10 cellular contexts compared by ENCODE assay signal in genomic region chr1:178057863-178058576, GRCh38. TPM values are rescaled to one million over a fixed set of nuclear protein-coding genes. Genes with fewer than 3 reads are reported as not detected.
DNase-seq lines count a peak whose midpoint lies in the region; ATAC-seq and TF ChIP-seq lines count a peak whose summit lies in the region.
"Had no signal": no experiment of that assay in that cellular context is flagged by ENCODE, and none has a peak within 500 bp of the region (broad histone marks: within the 10 kb centered on the region; RNA-seq: fewer than 3 reads in every experiment).

No MANE protein-coding gene starts in this region.

- no peak for ATAC-seq in HG03565 (IDR thresholded peaks at IDR 0.05; ENCODE audit: unreplicated experiment)

- H3K27ac ChIP-seq in mammary epithelial cell (ENCODE audit: insufficient read depth, low read depth, low read length) (peak overlapping the region; percentile 9), smooth muscle cell (ENCODE audit: low read depth) (peak overlapping the region; percentile 84)

- H3F3A ChIP-seq in smooth muscle cell (ENCODE audit: low read depth) = no peaks in the 10 kb centered on the region

- CTCF ChIA-PET in mammary epithelial cell (lab: Charles Lee; ENCODE audit: low non-redundant PET) = no interaction called here

- H3K36me3 ChIP-seq in mammary epithelial cell (ENCODE audit: insufficient read depth, low read length) (no peaks in the 10 kb centered on the region), smooth muscle cell (ENCODE audit: low read depth) (no peaks in the 10 kb centered on the region)

- H3K27me3 ChIP-seq in mammary epithelial cell (ENCODE audit: insufficient read depth, low read length) (no peaks in the 10 kb centered on the region), smooth muscle cell (ENCODE audit: low read depth) (no peaks in the 10 kb centered on the region)

- no peaks in the 10 kb centered on the region for H4K20me1 ChIP-seq in mammary epithelial cell (ENCODE audit: insufficient read depth, low read length)
- no peaks in the 10 kb centered on the region for H4K20me1 ChIP-seq in smooth muscle cell (ENCODE audit: low read depth)

- H3K4me3 ChIP-seq in mammary epithelial cell (replicated peaks in 1 of 3; ENCODE audit: insufficient read depth in 1 of 3, low read depth in 2 of 3, low read length in 3 of 3) (no peak overlapping the region), smooth muscle cell (no peak overlapping the region)

- no peak overlapping the region for H3K4me2 ChIP-seq in mammary epithelial cell (ENCODE audit: insufficient read depth, low read depth, low read length)
- peak overlapping the region; percentile 47 for H3K4me2 ChIP-seq in smooth muscle cell

- intact Hi-C loops in mammary epithelial cell (cut with micrococcal nuclease) = no loop called here

- H3K4me1 ChIP-seq in mammary epithelial cell (ENCODE audit: insufficient read depth, low read length) (peaks cover 46% of the 10 kb centered on the region), smooth muscle cell (ENCODE audit: low read depth) (peaks cover 22% of the 10 kb centered on the region)

- 79% methylated on average over 6 of the region's 8 CpGs for WGBS in mammary epithelial cell (ENCODE audit: low coverage, missing lambda C conversion rate)
- 39% methylated on average over 8 of the region's 8 CpGs for WGBS in smooth muscle cell (ENCODE audit: low lambda C conversion rate)

- H3K9me3 ChIP-seq in mammary epithelial cell (replicated peaks; ENCODE audit: insufficient read depth, low read length) = no peaks in the 10 kb centered on the region
- no peaks in the 10 kb centered on the region for H3K9me3 ChIP-seq in smooth muscle cell (replicated peaks; ENCODE audit: low read depth)

- BruUV-seq in mammary epithelial cell (replicated peaks; lab: Mats Ljungman, UMichigan) = no TSS peak

- in situ Hi-C loops in mammary epithelial cell (cut with MboI; ENCODE audit: low sequenced_read_pairs in 2 of 2) = no loop called here

- H3K9ac ChIP-seq in mammary epithelial cell (ENCODE audit: insufficient read depth, low read length) (no peak overlapping the region), smooth muscle cell (ENCODE audit: low read depth) (peak overlapping the region; percentile 18)

- H3K79me2 ChIP-seq in mammary epithelial cell (ENCODE audit: insufficient read depth, low read length) (no peaks in the 10 kb centered on the region), smooth muscle cell (ENCODE audit: low read depth) (no peaks in the 10 kb centered on the region)

- dilution Hi-C loops in mammary epithelial cell (cut with HindIII; ENCODE audit: low sequenced_read_pairs) = no loop called here

- TF ChIP-seq CTCF in mammary epithelial cell (conservative IDR thresholded peaks at IDR 0.05 in 1 of 2, IDR thresholded peaks at IDR 0.05 in 1 of 2; ENCODE audit: extremely low read depth in 1 of 2, insufficient read depth in 1 of 2, low read depth in 1 of 2, low read length in 2 of 2) (no peak), smooth muscle cell (IDR thresholded peaks at IDR 0.05; ENCODE audit: borderline replicate concordance, insufficient read depth, poor library complexity, severe bottlenecking) (no peak)

- H2AFZ ChIP-seq in mammary epithelial cell (ENCODE audit: low read depth, low read length) = peak overlapping the region; percentile 79
- H2AFZ ChIP-seq in smooth muscle cell (ENCODE audit: low read depth) = peak overlapping the region; percentile 55

- DNase-seq in HS-27A (ENCODE audit: low read depth) (peak; percentile 58), mammary epithelial cell (no peak), iPS-NIHi11 (ENCODE audit: low spot score) (peak; percentile 13), smooth muscle cell (lab: John Stamatoyannopoulos, UW; ENCODE audit: unreplicated experiment) (no peak), ureter (ENCODE audit: low spot score) (no peak), SKM-1 treated with dmso at 0.1 percent for 144 hours (lab: John Stamatoyannopoulos, UW; ENCODE audit: unreplicated experiment) (no peak), NCI-H345 (lab: John Stamatoyannopoulos, UW) (no peak)
- DNase-seq: SIG-M5; stimulated activated CD4-positive, alpha-beta T cell treated with anti-CD3 and anti-CD28 coated beads, Interleukin-1b, Interleukin-23, amount 100 ng/mL, for 48 hours had no signal

RNA-seq across cellular contexts. Expression of gene RASAL2, which starts 35.9 kb away (rescaled TPM):
- total RNA-seq in mammary epithelial cell = 10 to 100 TPM; 45.3 to 53.7 TPM
- polyA plus RNA-seq in mammary epithelial cell = 34.0 TPM
- 61.1 TPM for polyA minus RNA-seq in mammary epithelial cell
- 17.6 and 18.6 TPM in 2 replicates for total RNA-seq in smooth muscle cell
- polyA plus RNA-seq in smooth muscle cell = 4.3 and 8.3 TPM in 2 replicates
- 26.0 TPM for total RNA-seq in ureter

Comparison
In these comparisons a context has a peak if more than half of its experiments do, and no peak if none do; other contexts are left out.
1. DNase-seq: peak in HS-27A (single experiment) and iPS-NIHi11 (single experiment); none in mammary epithelial cell (single experiment), smooth muscle cell (single experiment), ureter (single experiment), SKM-1 treated with dmso at 0.1 percent for 144 hours (single experiment) and NCI-H345 (single experiment).